Comparison of ENCODE assay signal across 15 cellular contexts in the genomic region with DNA sequence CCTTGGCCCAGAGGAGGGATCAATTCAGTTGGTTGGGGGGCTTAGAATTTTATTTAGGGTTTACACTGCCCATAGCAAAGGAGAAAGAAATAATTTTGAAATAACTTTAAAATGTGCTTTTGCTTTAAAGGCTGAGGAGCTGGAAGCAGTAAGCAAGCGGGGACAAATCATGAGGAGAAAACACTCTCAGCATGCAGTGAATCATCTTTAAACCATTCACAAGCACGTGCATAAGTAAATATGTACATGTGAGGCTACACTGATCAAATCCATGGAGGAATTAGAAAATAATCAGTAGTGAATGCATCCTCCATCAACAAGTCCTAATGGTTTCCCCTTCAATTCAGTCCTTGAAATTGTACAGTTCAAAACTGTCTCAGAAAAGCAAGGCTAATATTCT.
DNase-seq lines count a peak whose midpoint lies in the region; ATAC-seq, FAIRE-seq and TF ChIP-seq lines count a peak whose summit lies in the region.
"Had no signal": no experiment of that assay in that cellular context is flagged by ENCODE, and none has a peak within 500 bp of the region (broad histone marks: within the 10 kb centered on the region; RNA-seq: fewer than 3 reads in every experiment).

No MANE protein-coding gene starts in this region.

- peak; percentile 49 for DNase-seq in DMS53 (lab: John Stamatoyannopoulos, UW)
- DNase-seq in RCC 7860 (ENCODE audit: low spot score): peak; percentile 30
- DNase-seq in fibroblast of gingiva (ENCODE audit: low read depth): peak; percentile 75
- no peak for DNase-seq in pancreas
- no peak for DNase-seq in H54 (ENCODE audit: insufficient read length, low spot score)
- no peak for DNase-seq in NCI-H2029 treated with DMSO at 0.1 percent for 48 hours (lab: John Stamatoyannopoulos, UW)
- no peak for DNase-seq in activated gamma-delta T cell treated with Interleukin-2 at 50 U/mL for 16 hours
- DNase-seq in mesenteric fat pad (ENCODE audit: low spot score): no peak
- DNase-seq: activated naive CD8-positive, alpha-beta T cell treated with anti-CD3 and anti-CD28 coated beads for 36 hours; COR-L47; effector memory CD8-positive, alpha-beta T cell; NK-92 treated with Interleukin-12 subunit alpha and Interleukin-12 subunit beta, amount 100 ng/mL, for 24 hours; stimulated activated CD4-positive, alpha-beta T cell treated with anti-CD3 and anti-CD28 coated beads, Interleukin-2, amount 100 ng/mL, for 24 hours; stimulated activated naive CD8-positive, alpha-beta T cell treated with anti-CD3 and anti-CD28 coated beads, Interleukin-15, amount 100 ng/mL, for 72 hours had no signal

- H3K4me3 ChIP-seq in pancreas: no peak overlapping the region
- H3K4me3 ChIP-seq: GM12878 had no signal

- no peak for TF ChIP-seq CTCF in pancreas (IDR thresholded peaks at IDR 0.05)

- peak overlapping the region; percentile 29 to 74 (median 67) for H3K27ac ChIP-seq in pancreas

- H3K9me3 ChIP-seq in pancreas: no peaks in the 10 kb centered on the region

- H3K4me1 ChIP-seq in pancreas: peaks cover 0 to 10% (median 0%) of the 10 kb centered on the region in 3 donors

- WGBS in pancreas, 2 donors: 46 to 63% methylated on average over 2 of the region's 2 CpGs

- no peaks in the 10 kb centered on the region for H3K27me3 ChIP-seq in pancreas

- FAIRE-seq in RCC 7860 (lab: Jason Lieb, UNC) (no peak), pancreas (lab: Jason Lieb, UNC) (no peak), H54 (lab: Jason Lieb, UNC) (no peak)
- FAIRE-seq: GM12878 had no signal

- TF ChIP-seq POLR2A in H54 (IDR thresholded peaks at IDR 0.05; ENCODE audit: low read depth, low read length): no peak

- intact Hi-C loops in pancreas (cut with DNase I): no loop called here

- no peak for ATAC-seq in pancreas
- ATAC-seq: effector memory CD8-positive, alpha-beta T cell; GM12878; stimulated activated naive CD8-positive, alpha-beta T cell treated with anti-CD3 and anti-CD28 coated beads, Interleukin-15, amount 100 ng/mL, for 72 hours had no signal

- no peaks in the 10 kb centered on the region for H3K36me3 ChIP-seq in pancreas

Comparison
In these comparisons a context has a peak if more than half of its experiments do, and no peak if none do; other contexts are left out.
1. DNase-seq: peak in DMS53 (single experiment), RCC 7860 (single experiment) and fibroblast of gingiva (single experiment); none in pancreas (0 of 6), H54 (single experiment), NCI-H2029 treated with DMSO at 0.1 percent for 48 hours (single experiment), activated gamma-delta T cell treated with Interleukin-2 at 50 U/mL for 16 hours (single experiment) and mesenteric fat pad (single experiment).